Comparison of ENCODE assay signal across 7 cellular contexts in genomic region chr11:65870706-65871681, GRCh38. TPM values are rescaled to one million over a fixed set of nuclear protein-coding genes. Genes with fewer than 3 reads are reported as not detected.
DNase-seq lines count a peak whose midpoint lies in the region; ATAC-seq and TF ChIP-seq lines count a peak whose summit lies in the region.
"Had no signal": no experiment of that assay in that cellular context is flagged by ENCODE, and none has a peak within 500 bp of the region (broad histone marks: within the 10 kb centered on the region; RNA-seq: fewer than 3 reads in every experiment).

No MANE protein-coding gene starts in this region.

- H3K4me3 Mint-ChIP-seq in activated CD4-positive, alpha-beta T cell treated with anti-CD3 and anti-CD28 coated beads, Interleukin-2, amount 10 ng/mL, durations not matched to agents 7 days and 5 days = peak overlapping the region; percentile 13

- H3K4me3 ChIP-seq in fibroblast of villous mesenchyme (ENCODE audit: low read depth, low read length) (peak overlapping the region; percentile 72), tibial artery (peak overlapping the region in 1 of 2 donors; percentile 76)

- peak overlapping the region; percentile 38 for H3K27ac Mint-ChIP-seq in activated CD4-positive, alpha-beta T cell treated with anti-CD3 and anti-CD28 coated beads, Interleukin-2, amount 10 ng/mL, durations not matched to agents 7 days and 5 days
- H3K27ac Mint-ChIP-seq: CD8-positive, alpha-beta T cell had no signal

- H3K27ac ChIP-seq in tibial artery (peak overlapping the region; percentile 96 to 98), foreskin keratinocyte (no peak overlapping the region)

- POLR2A ChIA-PET in activated CD4-positive, alpha-beta T cell treated with anti-CD3 and anti-CD28 coated beads, Interleukin-2, amount 10 ng/mL, durations not matched to agents 7 days and 5 days (lab: Charles Lee) = interaction anchor here (1.1 kb wide), 1 partner anchor 20 kb away, joined by 3 read pairs; the partner anchor contains the start of gene CCDC85B

- peaks cover 0 to 34% (median 26%) of the 10 kb centered on the region in 4 donors for H3K4me1 ChIP-seq in tibial artery
- no peaks in the 10 kb centered on the region for H3K4me1 ChIP-seq in foreskin keratinocyte

- TF ChIP-seq CTCF in fibroblast of villous mesenchyme (IDR thresholded peaks at IDR 0.05; ENCODE audit: insufficient read depth, low read depth, low read length) = no peak
- no peak for TF ChIP-seq CTCF in tibial artery (IDR thresholded peaks at IDR 0.05)
- TF ChIP-seq CTCF in foreskin keratinocyte (conservative IDR thresholded peaks at IDR 0.05) = no peak

- intact Hi-C loops in tibial artery (cut with DNase I; ENCODE audit: low total_unique reads) = no loop called here

- H3K27me3 ChIP-seq in tibial artery = no peaks in the 10 kb centered on the region
- H3K27me3 ChIP-seq in foreskin keratinocyte = no peaks in the 10 kb centered on the region

- no peak for DNase-seq in activated CD4-positive, alpha-beta T cell treated with anti-CD3 and anti-CD28 coated beads, Interleukin-2, amount 10 ng/mL, durations not matched to agents 7 days and 5 days
- no peak for DNase-seq in activated CD4-positive, alpha-beta T cell treated with anti-CD3 and anti-CD28 coated beads for 1 hour
- DNase-seq in fibroblast of villous mesenchyme (ENCODE audit: low read depth) (no peak), tibial artery (peak in 1 of 2 donors; percentile 67), NCI-H1694 treated with DMSO at 0.1 percent for 48 hours (lab: John Stamatoyannopoulos, UW) (no peak), foreskin keratinocyte (no peak)

- H3K4me1 Mint-ChIP-seq in activated CD4-positive, alpha-beta T cell treated with anti-CD3 and anti-CD28 coated beads, Interleukin-2, amount 10 ng/mL, durations not matched to agents 7 days and 5 days = peaks cover 36% of the 10 kb centered on the region

- peaks cover 0 to 45% (median 33%) of the 10 kb centered on the region in 3 donors for H3K36me3 ChIP-seq in tibial artery

- CTCF ChIA-PET in activated CD4-positive, alpha-beta T cell treated with anti-CD3 and anti-CD28 coated beads, Interleukin-2, amount 10 ng/mL, durations not matched to agents 7 days and 5 days (lab: Charles Lee) = interaction anchor here (0.8 to 25.8 kb wide), 9 partner anchors 11 to 198 kb away, joined by 3 to 590 read pairs (median 4); partner anchors contain the start of genes CCDC85B, CFL1, CTSW and FIBP

- no peaks in the 10 kb centered on the region for H3K9me3 ChIP-seq in tibial artery

- H3K36me3 Mint-ChIP-seq in activated CD4-positive, alpha-beta T cell treated with anti-CD3 and anti-CD28 coated beads, Interleukin-2, amount 10 ng/mL, durations not matched to agents 7 days and 5 days (ENCODE audit: low read depth) = peaks cover 8% of the 10 kb centered on the region

- no peaks in the 10 kb centered on the region for H3K27me3 Mint-ChIP-seq in activated CD4-positive, alpha-beta T cell treated with anti-CD3 and anti-CD28 coated beads, Interleukin-2, amount 10 ng/mL, durations not matched to agents 7 days and 5 days

- no peak for ATAC-seq in foreskin keratinocyte
- ATAC-seq: CD8-positive, alpha-beta T cell had no signal

- H3K9me3 Mint-ChIP-seq in activated CD4-positive, alpha-beta T cell treated with anti-CD3 and anti-CD28 coated beads, Interleukin-2, amount 10 ng/mL, durations not matched to agents 7 days and 5 days = no peaks in the 10 kb centered on the region
- H3K9me3 Mint-ChIP-seq: CD8-positive, alpha-beta T cell had no signal

RNA-seq across cellular contexts. Expression of gene EFEMP2, which starts 1.6 kb away (rescaled TPM):
- total RNA-seq in activated CD4-positive, alpha-beta T cell treated with anti-CD3 and anti-CD28 coated beads, Interleukin-2, amount 10 ng/mL, durations not matched to agents 7 days and 5 days = 1 to 10 TPM; 9.0 to 9.7 TPM
- total RNA-seq in fibroblast of villous mesenchyme (77.7 and 79.6 TPM in 2 replicates), foreskin keratinocyte (12.3 and 16.4 TPM in 2 replicates)
- polyA plus RNA-seq in foreskin keratinocyte = 15.8 and 19.4 TPM in 2 replicates

RNA-seq across cellular contexts. Expression of gene CTSW, which starts 8.6 kb away (rescaled TPM):
- total RNA-seq in activated CD4-positive, alpha-beta T cell treated with anti-CD3 and anti-CD28 coated beads, Interleukin-2, amount 10 ng/mL, durations not matched to agents 7 days and 5 days = 10 to 100 TPM; 22.9 to 23.6 TPM
- total RNA-seq in fibroblast of villous mesenchyme (0.43 TPM in 1 of 2 replicates, not detected in the other), foreskin keratinocyte (not detected in 2 replicates)
- not detected in 2 replicates for polyA plus RNA-seq in foreskin keratinocyte

RNA-seq across cellular contexts. Expression of gene MUS81, which starts 10.8 kb away (rescaled TPM):
- 100 to 1,000 TPM in 1 of 2 experiments, 10 to 100 TPM in 1; 96.6 to 108 TPM for total RNA-seq in activated CD4-positive, alpha-beta T cell treated with anti-CD3 and anti-CD28 coated beads, Interleukin-2, amount 10 ng/mL, durations not matched to agents 7 days and 5 days
- total RNA-seq in fibroblast of villous mesenchyme = 71.2 and 75.7 TPM in 2 replicates
- 51.0 and 59.8 TPM in 2 replicates for total RNA-seq in foreskin keratinocyte
- polyA plus RNA-seq in foreskin keratinocyte = 44.5 and 50.1 TPM in 2 replicates

RNA-seq across cellular contexts. Expression of gene CFL1, which starts 13.0 kb away (rescaled TPM):
- 1,000 to 10,000 TPM; 1,543 to 1,707 TPM for total RNA-seq in activated CD4-positive, alpha-beta T cell treated with anti-CD3 and anti-CD28 coated beads, Interleukin-2, amount 10 ng/mL, durations not matched to agents 7 days and 5 days
- 1,115 and 1,444 TPM in 2 replicates for total RNA-seq in fibroblast of villous mesenchyme
- total RNA-seq in foreskin keratinocyte = 1,336 TPM in 2 replicates
- polyA plus RNA-seq in foreskin keratinocyte = 2,195 and 2,324 TPM in 2 replicates

RNA-seq across cellular contexts. Expression of gene FIBP, which starts 17.3 kb away (rescaled TPM):
- total RNA-seq in activated CD4-positive, alpha-beta T cell treated with anti-CD3 and anti-CD28 coated beads, Interleukin-2, amount 10 ng/mL, durations not matched to agents 7 days and 5 days = 100 to 1,000 TPM in 1 of 2 experiments, 10 to 100 TPM in 1; 94.7 to 112 TPM
- total RNA-seq in fibroblast of villous mesenchyme (144 and 158 TPM in 2 replicates), foreskin keratinocyte (105 and 113 TPM in 2 replicates)
- polyA plus RNA-seq in foreskin keratinocyte = 120 and 124 TPM in 2 replicates

Comparison
In these comparisons a context has a peak if more than half of its experiments do, and no peak if none do; other contexts are left out.
1. RNA of gene CTSW, which starts 8.6 kb away (total RNA-seq): 22.9 to 23.6 TPM in activated CD4-positive, alpha-beta T cell treated with anti-CD3 and anti-CD28 coated beads, Interleukin-2, amount 10 ng/mL, durations not matched to agents 7 days and 5 days; 0.43 TPM in fibroblast of villous mesenchyme and not detected in foreskin keratinocyte; every median in the first group is over 10 times any median in the second.